8 cellular contexts compared by ENCODE assay signal in genomic region chr11:9861860-9862725, GRCh38.
DNase-seq lines count a peak whose midpoint lies in the region; ATAC-seq and TF ChIP-seq lines count a peak whose summit lies in the region.

No MANE protein-coding gene starts in this region.

- in situ Hi-C loops in transverse colon (cut with MboI; ENCODE audit: low pct_ligation_motif_present in 1 of 4, low pct_unique_long_range_greater_than_20kb in 1 of 4, low sequenced_read_pairs in 3 of 4), result loop anchor here in 2 of 4 donors (25.0 kb wide), 1 partner anchor 450 kb away; the partner anchor contains the start of gene ADM (in 2 of the 2)

- H3K4me1 Mint-ChIP-seq in CD14-positive monocyte, result peaks cover 8% of the 10 kb centered on the region
- peaks cover 9 to 41% (median 27%) of the 10 kb centered on the region in 7 donors for H3K4me1 Mint-ChIP-seq in naive thymus-derived CD4-positive, alpha-beta T cell

- WGBS in transverse colon (ENCODE audit: low coverage in 1 of 2), 2 donors, result 60 to 69% methylated on average over 3 to 4 of the region's 4 CpGs

- peaks cover 0 to 9% of the 10 kb centered on the region in 2 donors for H3K4me1 ChIP-seq in naive thymus-derived CD4-positive, alpha-beta T cell (ENCODE audit: control insufficient read depth in 2 of 2, insufficient read depth in 2 of 2, low read length in 2 of 2)
- H3K4me1 ChIP-seq in transverse colon, result peaks cover 0 to 11% (median 2%) of the 10 kb centered on the region in 4 donors

- DNase-seq in CD14-positive monocyte (ENCODE audit: low spot score), result peak; percentile 47
- DNase-seq in NCI-H526 (lab: John Stamatoyannopoulos, UW), result peak; percentile 55 to 85
- peak; percentile 16 for DNase-seq in activated CD4-positive, alpha-beta T cell treated with anti-CD3 and anti-CD28 coated beads, Interleukin-2, amount 50 U/mL, for 1 hour
- peak; percentile 74 for DNase-seq in epithelial cell of esophagus (ENCODE audit: low read depth)
- DNase-seq in naive thymus-derived CD4-positive, alpha-beta T cell, result peak in 7 of 9 donors; percentile 5 to 37 (median 31)
- peak; percentile 57 for DNase-seq in transverse colon

- POLR2A ChIA-PET in naive thymus-derived CD4-positive, alpha-beta T cell (lab: Charles Lee), result no interaction called here

- no peak overlapping the region for H3K27ac ChIP-seq in naive thymus-derived CD4-positive, alpha-beta T cell (ENCODE audit: low read depth, low read length)
- no peak overlapping the region for H3K27ac ChIP-seq in transverse colon

- H3K36me3 Mint-ChIP-seq in CD14-positive monocyte, result peaks cover 5 to 8% of the 10 kb centered on the region in 2 donors
- H3K36me3 Mint-ChIP-seq in naive thymus-derived CD4-positive, alpha-beta T cell, result peaks cover 0 to 2% (median 0%) of the 10 kb centered on the region in 5 donors

- TF ChIP-seq CTCF in CD14-positive monocyte (IDR thresholded peaks at IDR 0.05) (peak; percentile 78), epithelial cell of esophagus (IDR thresholded peaks at IDR 0.05; ENCODE audit: insufficient read depth, low read depth, low read length, missing control alignments) (peak; percentile 79), transverse colon (IDR thresholded peaks at IDR 0.05) (peak; percentile 65 to 74 (median 69))

- H3K4me3 Mint-ChIP-seq in CD14-positive monocyte, result no peak overlapping the region
- H3K4me3 Mint-ChIP-seq in naive thymus-derived CD4-positive, alpha-beta T cell, result no peak overlapping the region

- H3K27me3 Mint-ChIP-seq in CD14-positive monocyte (ENCODE audit: low read depth in 3 of 3), result no peaks in the 10 kb centered on the region
- H3K27me3 Mint-ChIP-seq in naive thymus-derived CD4-positive, alpha-beta T cell, result no peaks in the 10 kb centered on the region

- H3K27ac Mint-ChIP-seq in CD14-positive monocyte, result no peak overlapping the region
- no peak overlapping the region for H3K27ac Mint-ChIP-seq in naive thymus-derived CD4-positive, alpha-beta T cell

- no peak for TF ChIP-seq POLR2A in transverse colon (IDR thresholded peaks at IDR 0.05)

- H3K4me3 ChIP-seq in epithelial cell of esophagus (ENCODE audit: low read length) (no peak overlapping the region), transverse colon (no peak overlapping the region)
- H3K4me3 ChIP-seq in naive thymus-derived CD4-positive, alpha-beta T cell (ENCODE audit: low read length), result no peak overlapping the region

- peak; percentile 95 for ATAC-seq in GM18909 (IDR thresholded peaks at IDR 0.05; ENCODE audit: poor library complexity, unreplicated experiment)
- ATAC-seq in HG03139 (IDR thresholded peaks at IDR 0.05; ENCODE audit: unreplicated experiment), result peak; percentile 95
- peak; percentile 85 for ATAC-seq in naive thymus-derived CD4-positive, alpha-beta T cell

- no peaks in the 10 kb centered on the region for H3K36me3 ChIP-seq in naive thymus-derived CD4-positive, alpha-beta T cell (ENCODE audit: control insufficient read depth in 2 of 3, insufficient read depth in 3 of 3, low read length in 3 of 3)
- no peaks in the 10 kb centered on the region for H3K36me3 ChIP-seq in transverse colon

- no peaks in the 10 kb centered on the region for H3K27me3 ChIP-seq in naive thymus-derived CD4-positive, alpha-beta T cell (ENCODE audit: control insufficient read depth in 2 of 2, insufficient read depth in 2 of 2, low read length in 2 of 2)
- no peaks in the 10 kb centered on the region for H3K27me3 ChIP-seq in transverse colon

- H3K9me3 Mint-ChIP-seq in CD14-positive monocyte, result no peaks in the 10 kb centered on the region
- no peaks in the 10 kb centered on the region for H3K9me3 Mint-ChIP-seq in naive thymus-derived CD4-positive, alpha-beta T cell

- no peaks in the 10 kb centered on the region for H3K9me3 ChIP-seq in naive thymus-derived CD4-positive, alpha-beta T cell (ENCODE audit: control insufficient read depth in 2 of 3, low read length in 3 of 3)
- no peaks in the 10 kb centered on the region for H3K9me3 ChIP-seq in transverse colon

- CTCF ChIA-PET in naive thymus-derived CD4-positive, alpha-beta T cell (lab: Charles Lee), result no interaction called here

- TF ChIP-seq EP300 in transverse colon (IDR thresholded peaks at IDR 0.05; ENCODE audit: low read depth), result no peak

- intact Hi-C loops in CD14-positive monocyte (cut with micrococcal nuclease), result loop anchor here in 1 of 2 donors (5.0 kb wide), 2 partner anchors 445 to 460 kb away; partner anchors contain the start of gene ADM
- intact Hi-C loops in naive thymus-derived CD4-positive, alpha-beta T cell (cut with micrococcal nuclease), result loop anchor here (1.0 to 2.0 kb wide), 6 partner anchors 21 to 461 kb away; no protein-coding TSS in a partner anchor
- intact Hi-C loops in transverse colon (cut with DNase I; ENCODE audit: low total_unique reads), result no loop called here

Comparison
In these comparisons a context has a peak if more than half of its experiments do, and no peak if none do; other contexts are left out.
1. DNase-seq: peak in every context shown above with its lines; median percentile 74 in epithelial cell of esophagus; 70 in NCI-H526; 57 in transverse colon; 47 in CD14-positive monocyte; 31 in naive thymus-derived CD4-positive, alpha-beta T cell; 16 in activated CD4-positive, alpha-beta T cell treated with anti-CD3 and anti-CD28 coated beads, Interleukin-2, amount 50 U/mL, for 1 hour.